2 cellular contexts compared by ENCODE assay signal in genomic region chr1:25432364-25432719, GRCh38.
TF ChIP-seq lines count a peak whose summit lies in the region.

No MANE protein-coding gene starts in this region.

TF ChIP-seq in A549, 52 proteins besides CTCF, POLR2A, EP300 and RAD21:
- TF ChIP-seq JUNB (IDR thresholded peaks at IDR 0.05) = no peak
- no peak for TF ChIP-seq MAFK (IDR thresholded peaks at IDR 0.05; ENCODE audit: partially characterized antibody)
- TF ChIP-seq HEYL (CRISPR knock-in tag; IDR thresholded peaks at IDR 0.05) = no peak
- TF ChIP-seq BHLHE40 (IDR thresholded peaks at IDR 0.05; ENCODE audit: low read depth, low read length) = no peak
- TF ChIP-seq CEBPB (IDR thresholded peaks at IDR 0.05) = no peak
- no peak for TF ChIP-seq NR3C1 (IDR thresholded peaks at IDR 0.05)
- no peak for TF ChIP-seq ZSCAN20 (CRISPR knock-in tag; IDR thresholded peaks at IDR 0.05)
- TF ChIP-seq JUN (IDR thresholded peaks at IDR 0.05) = no peak
- TF ChIP-seq, protein P1, sequence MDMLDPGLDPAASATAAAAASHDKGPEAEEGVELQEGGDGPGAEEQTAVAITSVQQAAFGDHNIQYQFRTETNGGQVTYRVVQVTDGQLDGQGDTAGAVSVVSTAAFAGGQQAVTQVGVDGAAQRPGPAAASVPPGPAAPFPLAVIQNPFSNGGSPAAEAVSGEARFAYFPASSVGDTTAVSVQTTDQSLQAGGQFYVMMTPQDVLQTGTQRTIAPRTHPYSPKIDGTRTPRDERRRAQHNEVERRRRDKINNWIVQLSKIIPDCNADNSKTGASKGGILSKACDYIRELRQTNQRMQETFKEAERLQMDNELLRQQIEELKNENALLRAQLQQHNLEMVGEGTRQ (IDR thresholded peaks at IDR 0.05) = no peak
- TF ChIP-seq HOXB13 (CRISPR knock-in tag; IDR thresholded peaks at IDR 0.05; ENCODE audit: low read depth) = no peak
- TF ChIP-seq, protein P2, sequence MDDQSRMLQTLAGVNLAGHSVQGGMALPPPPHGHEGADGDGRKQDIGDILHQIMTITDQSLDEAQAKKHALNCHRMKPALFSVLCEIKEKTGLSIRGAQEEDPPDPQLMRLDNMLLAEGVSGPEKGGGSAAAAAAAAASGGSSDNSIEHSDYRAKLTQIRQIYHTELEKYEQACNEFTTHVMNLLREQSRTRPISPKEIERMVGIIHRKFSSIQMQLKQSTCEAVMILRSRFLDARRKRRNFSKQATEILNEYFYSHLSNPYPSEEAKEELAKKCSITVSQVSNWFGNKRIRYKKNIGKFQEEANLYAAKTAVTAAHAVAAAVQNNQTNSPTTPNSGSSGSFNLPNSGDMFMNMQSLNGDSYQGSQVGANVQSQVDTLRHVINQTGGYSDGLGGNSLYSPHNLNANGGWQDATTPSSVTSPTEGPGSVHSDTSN (IDR thresholded peaks at IDR 0.05) = no peak
- no peak for TF ChIP-seq PHF8 (IDR thresholded peaks at IDR 0.05; ENCODE audit: borderline replicate concordance, low read depth)
- no peak for TF ChIP-seq FOXS1 (CRISPR knock-in tag; IDR thresholded peaks at IDR 0.05)
- TF ChIP-seq CHD4 (IDR thresholded peaks at IDR 0.05; ENCODE audit: borderline replicate concordance) = no peak
- TF ChIP-seq CHD2 (IDR thresholded peaks at IDR 0.05; ENCODE audit: low read length, partially characterized antibody) = no peak
- TF ChIP-seq MYC (IDR thresholded peaks at IDR 0.05; ENCODE audit: borderline replicate concordance, low read length) = no peak
- no peak for TF ChIP-seq FOSL2 (IDR thresholded peaks at IDR 0.05)
- TF ChIP-seq FOSL2 (CRISPR knock-in tag; IDR thresholded peaks at IDR 0.05) = no peak

TF ChIP-seq in K562, 482 proteins besides CTCF, POLR2A, EP300 and RAD21:
- TF ChIP-seq ZFP36 (IDR thresholded peaks at IDR 0.05; ENCODE audit: low read depth, low read length, partially characterized antibody) (no peak), MYC (IDR thresholded peaks at IDR 0.05; ENCODE audit: low read depth, low read length) (0 out of 2 replicates have a peak, but pooled peaks have one; percentile 3), MYC (CRISPR knock-in tag; IDR thresholded peaks at IDR 0.05; ENCODE audit: borderline replicate concordance, low read depth) (no peak), ZNF444 (CRISPR knock-in tag; IDR thresholded peaks at IDR 0.05) (no peak), ZNF197 (CRISPR knock-in tag; IDR thresholded peaks at IDR 0.05; ENCODE audit: low read depth) (no peak), HCFC1 (IDR thresholded peaks at IDR 0.05; ENCODE audit: low read depth, low read length) (no peak), PCBP2 (IDR thresholded peaks at IDR 0.05; ENCODE audit: low read depth, low read length, poor library complexity, severe bottlenecking) (no peak), PURB (CRISPR knock-in tag; IDR thresholded peaks at IDR 0.05; ENCODE audit: low read depth) (no peak), FOXA3 (CRISPR knock-in tag; conservative IDR thresholded peaks at IDR 0.05 in 1 of 2, IDR thresholded peaks at IDR 0.05 in 1 of 2) (peak in 1 of 2 experiments; percentile 2; a peak in 1 of 4 replicates), HDGF (IDR thresholded peaks at IDR 0.05) (no peak), ARNT (IDR thresholded peaks at IDR 0.05) (no peak), LEF1 (IDR thresholded peaks at IDR 0.05) (0 out of 2 replicates have a peak, but pooled peaks have one; percentile 13), ZBTB8A (IDR thresholded peaks at IDR 0.05; ENCODE audit: partially characterized antibody) (no peak), ZNF133 (CRISPR knock-in tag; IDR thresholded peaks at IDR 0.05) (no peak), SMC3 (conservative IDR thresholded peaks at IDR 0.05; ENCODE audit: insufficient read depth, low read depth, low read length) (no peak), PKNOX1 (IDR thresholded peaks at IDR 0.05) (0 out of 2 replicates have a peak, but pooled peaks have one; percentile 5), EZH2 (IDR thresholded peaks at IDR 0.05; ENCODE audit: borderline replicate concordance, low read depth, low read length) (no peak), ZFP30 (CRISPR knock-in tag; IDR thresholded peaks at IDR 0.05; ENCODE audit: borderline replicate concordance) (no peak), ZNF584 (CRISPR knock-in tag; IDR thresholded peaks at IDR 0.05; ENCODE audit: low read depth) (no peak)
- TF ChIP-seq, protein P3, sequence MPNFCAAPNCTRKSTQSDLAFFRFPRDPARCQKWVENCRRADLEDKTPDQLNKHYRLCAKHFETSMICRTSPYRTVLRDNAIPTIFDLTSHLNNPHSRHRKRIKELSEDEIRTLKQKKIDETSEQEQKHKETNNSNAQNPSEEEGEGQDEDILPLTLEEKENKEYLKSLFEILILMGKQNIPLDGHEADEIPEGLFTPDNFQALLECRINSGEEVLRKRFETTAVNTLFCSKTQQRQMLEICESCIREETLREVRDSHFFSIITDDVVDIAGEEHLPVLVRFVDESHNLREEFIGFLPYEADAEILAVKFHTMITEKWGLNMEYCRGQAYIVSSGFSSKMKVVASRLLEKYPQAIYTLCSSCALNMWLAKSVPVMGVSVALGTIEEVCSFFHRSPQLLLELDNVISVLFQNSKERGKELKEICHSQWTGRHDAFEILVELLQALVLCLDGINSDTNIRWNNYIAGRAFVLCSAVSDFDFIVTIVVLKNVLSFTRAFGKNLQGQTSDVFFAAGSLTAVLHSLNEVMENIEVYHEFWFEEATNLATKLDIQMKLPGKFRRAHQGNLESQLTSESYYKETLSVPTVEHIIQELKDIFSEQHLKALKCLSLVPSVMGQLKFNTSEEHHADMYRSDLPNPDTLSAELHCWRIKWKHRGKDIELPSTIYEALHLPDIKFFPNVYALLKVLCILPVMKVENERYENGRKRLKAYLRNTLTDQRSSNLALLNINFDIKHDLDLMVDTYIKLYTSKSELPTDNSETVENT (CRISPR knock-in tag; IDR thresholded peaks at IDR 0.05) = no peak
- TF ChIP-seq, protein P4, sequence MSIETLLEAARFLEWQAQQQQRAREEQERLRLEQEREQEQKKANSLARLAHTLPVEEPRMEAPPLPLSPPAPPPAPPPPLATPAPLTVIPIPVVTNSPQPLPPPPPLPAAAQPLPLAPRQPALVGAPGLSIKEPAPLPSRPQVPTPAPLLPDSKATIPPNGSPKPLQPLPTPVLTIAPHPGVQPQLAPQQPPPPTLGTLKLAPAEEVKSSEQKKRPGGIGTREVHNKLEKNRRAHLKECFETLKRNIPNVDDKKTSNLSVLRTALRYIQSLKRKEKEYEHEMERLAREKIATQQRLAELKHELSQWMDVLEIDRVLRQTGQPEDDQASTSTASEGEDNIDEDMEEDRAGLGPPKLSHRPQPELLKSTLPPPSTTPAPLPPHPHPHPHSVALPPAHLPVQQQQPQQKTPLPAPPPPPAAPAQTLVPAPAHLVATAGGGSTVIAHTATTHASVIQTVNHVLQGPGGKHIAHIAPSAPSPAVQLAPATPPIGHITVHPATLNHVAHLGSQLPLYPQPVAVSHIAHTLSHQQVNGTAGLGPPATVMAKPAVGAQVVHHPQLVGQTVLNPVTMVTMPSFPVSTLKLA (conservative IDR thresholded peaks at IDR 0.05) = peak; percentile 43 to 65; a peak in 1 of 4 replicates
